In the genomic region with DNA sequence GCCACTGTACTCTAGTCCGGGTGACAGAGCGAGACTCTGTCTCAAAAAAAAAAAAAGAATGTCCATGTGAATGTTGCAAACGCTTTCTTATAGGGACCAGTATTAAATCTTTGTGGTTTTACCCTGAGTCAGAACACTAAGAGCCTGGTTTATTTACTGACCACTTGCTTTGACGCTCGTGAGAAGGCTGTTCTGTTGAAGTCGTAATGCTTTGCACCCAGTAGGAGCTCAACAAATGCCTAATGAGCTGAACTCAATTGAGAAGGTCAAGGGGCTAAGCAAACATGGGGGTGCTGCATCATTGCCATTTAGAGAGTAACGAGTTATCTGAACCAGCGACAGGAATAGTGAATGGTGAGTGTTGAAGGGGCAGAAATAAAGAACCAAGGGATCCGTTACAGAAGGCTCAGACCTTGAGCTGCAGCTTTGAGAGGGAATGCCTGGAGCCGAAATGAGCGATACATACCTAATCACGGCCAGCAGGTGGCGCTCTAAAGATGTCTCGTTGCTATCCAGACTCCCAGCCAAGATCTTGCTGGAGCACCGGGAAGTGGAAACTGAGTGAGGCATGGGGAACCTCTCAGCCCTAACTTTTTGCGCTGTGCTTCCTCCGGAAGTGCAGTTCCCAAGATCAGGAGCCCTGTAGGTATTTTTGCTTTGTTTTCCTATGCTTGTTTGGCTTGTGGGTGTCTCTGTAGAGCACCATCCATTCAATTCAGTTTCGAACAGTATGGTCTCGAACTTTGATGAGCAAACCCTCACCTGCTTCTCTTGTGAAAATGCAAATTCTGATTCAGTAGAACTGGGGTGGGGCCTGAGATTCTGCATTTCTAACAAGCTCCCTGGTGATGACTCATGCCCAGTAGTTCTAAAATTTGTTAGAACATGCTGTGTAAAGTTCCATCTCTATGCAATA, we compare ENCODE assay signal across 1 cellular context.
TF ChIP-seq lines count a peak whose summit lies in the region.

No MANE protein-coding gene starts in this region.

TF ChIP-seq in HepG2, 621 proteins besides CTCF, POLR2A, EP300 and RAD21 (continued from another document and continues in another):
- TF ChIP-seq, protein P1, sequence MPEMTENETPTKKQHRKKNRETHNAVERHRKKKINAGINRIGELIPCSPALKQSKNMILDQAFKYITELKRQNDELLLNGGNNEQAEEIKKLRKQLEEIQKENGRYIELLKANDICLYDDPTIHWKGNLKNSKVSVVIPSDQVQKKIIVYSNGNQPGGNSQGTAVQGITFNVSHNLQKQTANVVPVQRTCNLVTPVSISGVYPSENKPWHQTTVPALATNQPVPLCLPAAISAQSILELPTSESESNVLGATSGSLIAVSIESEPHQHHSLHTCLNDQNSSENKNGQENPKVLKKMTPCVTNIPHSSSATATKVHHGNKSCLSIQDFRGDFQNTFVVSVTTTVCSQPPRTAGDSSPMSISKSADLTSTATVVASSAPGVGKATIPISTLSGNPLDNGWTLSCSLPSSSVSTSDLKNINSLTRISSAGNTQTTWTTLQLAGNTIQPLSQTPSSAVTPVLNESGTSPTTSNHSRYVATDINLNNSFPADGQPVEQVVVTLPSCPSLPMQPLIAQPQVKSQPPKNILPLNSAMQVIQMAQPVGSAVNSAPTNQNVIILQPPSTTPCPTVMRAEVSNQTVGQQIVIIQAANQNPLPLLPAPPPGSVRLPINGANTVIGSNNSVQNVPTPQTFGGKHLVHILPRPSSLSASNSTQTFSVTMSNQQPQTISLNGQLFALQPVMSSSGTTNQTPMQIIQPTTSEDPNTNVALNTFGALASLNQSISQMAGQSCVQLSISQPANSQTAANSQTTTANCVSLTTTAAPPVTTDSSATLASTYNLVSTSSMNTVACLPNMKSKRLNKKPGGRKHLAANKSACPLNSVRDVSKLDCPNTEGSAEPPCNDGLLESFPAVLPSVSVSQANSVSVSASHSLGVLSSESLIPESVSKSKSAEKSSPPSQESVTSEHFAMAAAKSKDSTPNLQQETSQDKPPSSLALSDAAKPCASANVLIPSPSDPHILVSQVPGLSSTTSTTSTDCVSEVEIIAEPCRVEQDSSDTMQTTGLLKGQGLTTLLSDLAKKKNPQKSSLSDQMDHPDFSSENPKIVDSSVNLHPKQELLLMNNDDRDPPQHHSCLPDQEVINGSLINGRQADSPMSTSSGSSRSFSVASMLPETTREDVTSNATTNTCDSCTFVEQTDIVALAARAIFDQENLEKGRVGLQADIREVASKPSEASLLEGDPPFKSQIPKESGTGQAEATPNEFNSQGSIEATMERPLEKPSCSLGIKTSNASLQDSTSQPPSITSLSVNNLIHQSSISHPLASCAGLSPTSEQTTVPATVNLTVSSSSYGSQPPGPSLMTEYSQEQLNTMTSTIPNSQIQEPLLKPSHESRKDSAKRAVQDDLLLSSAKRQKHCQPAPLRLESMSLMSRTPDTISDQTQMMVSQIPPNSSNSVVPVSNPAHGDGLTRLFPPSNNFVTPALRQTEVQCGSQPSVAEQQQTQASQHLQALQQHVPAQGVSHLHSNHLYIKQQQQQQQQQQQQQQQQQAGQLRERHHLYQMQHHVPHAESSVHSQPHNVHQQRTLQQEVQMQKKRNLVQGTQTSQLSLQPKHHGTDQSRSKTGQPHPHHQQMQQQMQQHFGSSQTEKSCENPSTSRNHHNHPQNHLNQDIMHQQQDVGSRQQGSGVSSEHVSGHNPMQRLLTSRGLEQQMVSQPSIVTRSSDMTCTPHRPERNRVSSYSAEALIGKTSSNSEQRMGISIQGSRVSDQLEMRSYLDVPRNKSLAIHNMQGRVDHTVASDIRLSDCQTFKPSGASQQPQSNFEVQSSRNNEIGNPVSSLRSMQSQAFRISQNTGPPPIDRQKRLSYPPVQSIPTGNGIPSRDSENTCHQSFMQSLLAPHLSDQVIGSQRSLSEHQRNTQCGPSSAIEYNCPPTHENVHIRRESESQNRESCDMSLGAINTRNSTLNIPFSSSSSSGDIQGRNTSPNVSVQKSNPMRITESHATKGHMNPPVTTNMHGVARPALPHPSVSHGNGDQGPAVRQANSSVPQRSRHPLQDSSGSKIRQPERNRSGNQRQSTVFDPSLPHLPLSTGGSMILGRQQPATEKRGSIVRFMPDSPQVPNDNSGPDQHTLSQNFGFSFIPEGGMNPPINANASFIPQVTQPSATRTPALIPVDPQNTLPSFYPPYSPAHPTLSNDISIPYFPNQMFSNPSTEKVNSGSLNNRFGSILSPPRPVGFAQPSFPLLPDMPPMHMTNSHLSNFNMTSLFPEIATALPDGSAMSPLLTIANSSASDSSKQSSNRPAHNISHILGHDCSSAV (CRISPR knock-in tag; IDR thresholded peaks at IDR 0.05; ENCODE audit: borderline replicate concordance) = no peak
- peak; percentile 76 for TF ChIP-seq ZKSCAN1 (IDR thresholded peaks at IDR 0.05; ENCODE audit: low read length)
- no peak for TF ChIP-seq XBP1 (CRISPR knock-in tag; IDR thresholded peaks at IDR 0.05)
- no peak for TF ChIP-seq GABPB1 (CRISPR knock-in tag; IDR thresholded peaks at IDR 0.05)
- no peak for TF ChIP-seq ZFP41 (CRISPR knock-in tag; IDR thresholded peaks at IDR 0.05; ENCODE audit: borderline replicate concordance)
- TF ChIP-seq ZNF496 (CRISPR knock-in tag; IDR thresholded peaks at IDR 0.05; ENCODE audit: insufficient replicate concordance) = no peak
- TF ChIP-seq, protein P2, sequence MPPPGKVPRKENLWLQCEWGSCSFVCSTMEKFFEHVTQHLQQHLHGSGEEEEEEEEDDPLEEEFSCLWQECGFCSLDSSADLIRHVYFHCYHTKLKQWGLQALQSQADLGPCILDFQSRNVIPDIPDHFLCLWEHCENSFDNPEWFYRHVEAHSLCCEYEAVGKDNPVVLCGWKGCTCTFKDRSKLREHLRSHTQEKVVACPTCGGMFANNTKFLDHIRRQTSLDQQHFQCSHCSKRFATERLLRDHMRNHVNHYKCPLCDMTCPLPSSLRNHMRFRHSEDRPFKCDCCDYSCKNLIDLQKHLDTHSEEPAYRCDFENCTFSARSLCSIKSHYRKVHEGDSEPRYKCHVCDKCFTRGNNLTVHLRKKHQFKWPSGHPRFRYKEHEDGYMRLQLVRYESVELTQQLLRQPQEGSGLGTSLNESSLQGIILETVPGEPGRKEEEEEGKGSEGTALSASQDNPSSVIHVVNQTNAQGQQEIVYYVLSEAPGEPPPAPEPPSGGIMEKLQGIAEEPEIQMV (CRISPR knock-in tag; IDR thresholded peaks at IDR 0.05; ENCODE audit: low read depth) = no peak
- no peak for TF ChIP-seq HOXD1 (CRISPR knock-in tag; IDR thresholded peaks at IDR 0.05)
- TF ChIP-seq FOXP1 (IDR thresholded peaks at IDR 0.05) = no peak
- no peak for TF ChIP-seq FOXP1 (CRISPR knock-in tag; IDR thresholded peaks at IDR 0.05)
- peak; percentile 71; the same call in 1 of the 2 replicates for TF ChIP-seq ZNF263 (CRISPR knock-in tag; IDR thresholded peaks at IDR 0.05)
- 0 out of 2 replicates have a peak, but pooled peaks have one; percentile 15 for TF ChIP-seq ZSCAN25 (CRISPR knock-in tag; IDR thresholded peaks at IDR 0.05)
- TF ChIP-seq SNRNP70 (IDR thresholded peaks at IDR 0.05; ENCODE audit: low read depth, low read length) = no peak
- peak; percentile 58; the same call in 1 of the 2 replicates for TF ChIP-seq ZNF614 (CRISPR knock-in tag; IDR thresholded peaks at IDR 0.05; ENCODE audit: borderline replicate concordance)
- no peak for TF ChIP-seq ZBTB7A (CRISPR knock-in tag; IDR thresholded peaks at IDR 0.05)
- peak; percentile 55 for TF ChIP-seq SAP130 (CRISPR knock-in tag; IDR thresholded peaks at IDR 0.05; ENCODE audit: low read depth)
- TF ChIP-seq, protein P3, sequence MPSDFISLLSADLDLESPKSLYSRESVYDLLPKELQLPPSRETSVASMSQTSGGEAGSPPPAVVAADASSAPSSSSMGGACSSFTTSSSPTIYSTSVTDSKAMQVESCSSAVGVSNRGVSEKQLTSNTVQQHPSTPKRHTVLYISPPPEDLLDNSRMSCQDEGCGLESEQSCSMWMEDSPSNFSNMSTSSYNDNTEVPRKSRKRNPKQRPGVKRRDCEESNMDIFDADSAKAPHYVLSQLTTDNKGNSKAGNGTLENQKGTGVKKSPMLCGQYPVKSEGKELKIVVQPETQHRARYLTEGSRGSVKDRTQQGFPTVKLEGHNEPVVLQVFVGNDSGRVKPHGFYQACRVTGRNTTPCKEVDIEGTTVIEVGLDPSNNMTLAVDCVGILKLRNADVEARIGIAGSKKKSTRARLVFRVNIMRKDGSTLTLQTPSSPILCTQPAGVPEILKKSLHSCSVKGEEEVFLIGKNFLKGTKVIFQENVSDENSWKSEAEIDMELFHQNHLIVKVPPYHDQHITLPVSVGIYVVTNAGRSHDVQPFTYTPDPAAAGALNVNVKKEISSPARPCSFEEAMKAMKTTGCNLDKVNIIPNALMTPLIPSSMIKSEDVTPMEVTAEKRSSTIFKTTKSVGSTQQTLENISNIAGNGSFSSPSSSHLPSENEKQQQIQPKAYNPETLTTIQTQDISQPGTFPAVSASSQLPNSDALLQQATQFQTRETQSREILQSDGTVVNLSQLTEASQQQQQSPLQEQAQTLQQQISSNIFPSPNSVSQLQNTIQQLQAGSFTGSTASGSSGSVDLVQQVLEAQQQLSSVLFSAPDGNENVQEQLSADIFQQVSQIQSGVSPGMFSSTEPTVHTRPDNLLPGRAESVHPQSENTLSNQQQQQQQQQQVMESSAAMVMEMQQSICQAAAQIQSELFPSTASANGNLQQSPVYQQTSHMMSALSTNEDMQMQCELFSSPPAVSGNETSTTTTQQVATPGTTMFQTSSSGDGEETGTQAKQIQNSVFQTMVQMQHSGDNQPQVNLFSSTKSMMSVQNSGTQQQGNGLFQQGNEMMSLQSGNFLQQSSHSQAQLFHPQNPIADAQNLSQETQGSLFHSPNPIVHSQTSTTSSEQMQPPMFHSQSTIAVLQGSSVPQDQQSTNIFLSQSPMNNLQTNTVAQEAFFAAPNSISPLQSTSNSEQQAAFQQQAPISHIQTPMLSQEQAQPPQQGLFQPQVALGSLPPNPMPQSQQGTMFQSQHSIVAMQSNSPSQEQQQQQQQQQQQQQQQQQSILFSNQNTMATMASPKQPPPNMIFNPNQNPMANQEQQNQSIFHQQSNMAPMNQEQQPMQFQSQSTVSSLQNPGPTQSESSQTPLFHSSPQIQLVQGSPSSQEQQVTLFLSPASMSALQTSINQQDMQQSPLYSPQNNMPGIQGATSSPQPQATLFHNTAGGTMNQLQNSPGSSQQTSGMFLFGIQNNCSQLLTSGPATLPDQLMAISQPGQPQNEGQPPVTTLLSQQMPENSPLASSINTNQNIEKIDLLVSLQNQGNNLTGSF (CRISPR knock-in tag; IDR thresholded peaks at IDR 0.05) = no peak
- TF ChIP-seq ZNF891 (CRISPR knock-in tag; IDR thresholded peaks at IDR 0.05) = no peak
- no peak for TF ChIP-seq MATR3 (CRISPR knock-in tag; IDR thresholded peaks at IDR 0.05)
- TF ChIP-seq, protein P4, sequence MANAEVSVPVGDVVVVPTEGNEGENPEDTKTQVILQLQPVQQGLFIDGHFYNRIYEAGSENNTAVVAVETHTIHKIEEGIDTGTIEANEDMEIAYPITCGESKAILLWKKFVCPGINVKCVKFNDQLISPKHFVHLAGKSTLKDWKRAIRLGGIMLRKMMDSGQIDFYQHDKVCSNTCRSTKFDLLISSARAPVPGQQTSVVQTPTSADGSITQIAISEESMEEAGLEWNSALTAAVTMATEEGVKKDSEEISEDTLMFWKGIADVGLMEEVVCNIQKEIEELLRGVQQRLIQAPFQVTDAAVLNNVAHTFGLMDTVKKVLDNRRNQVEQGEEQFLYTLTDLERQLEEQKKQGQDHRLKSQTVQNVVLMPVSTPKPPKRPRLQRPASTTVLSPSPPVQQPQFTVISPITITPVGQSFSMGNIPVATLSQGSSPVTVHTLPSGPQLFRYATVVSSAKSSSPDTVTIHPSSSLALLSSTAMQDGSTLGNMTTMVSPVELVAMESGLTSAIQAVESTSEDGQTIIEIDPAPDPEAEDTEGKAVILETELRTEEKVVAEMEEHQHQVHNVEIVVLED (CRISPR knock-in tag; IDR thresholded peaks at IDR 0.05; ENCODE audit: borderline replicate concordance) = no peak
- TF ChIP-seq, protein P5, sequence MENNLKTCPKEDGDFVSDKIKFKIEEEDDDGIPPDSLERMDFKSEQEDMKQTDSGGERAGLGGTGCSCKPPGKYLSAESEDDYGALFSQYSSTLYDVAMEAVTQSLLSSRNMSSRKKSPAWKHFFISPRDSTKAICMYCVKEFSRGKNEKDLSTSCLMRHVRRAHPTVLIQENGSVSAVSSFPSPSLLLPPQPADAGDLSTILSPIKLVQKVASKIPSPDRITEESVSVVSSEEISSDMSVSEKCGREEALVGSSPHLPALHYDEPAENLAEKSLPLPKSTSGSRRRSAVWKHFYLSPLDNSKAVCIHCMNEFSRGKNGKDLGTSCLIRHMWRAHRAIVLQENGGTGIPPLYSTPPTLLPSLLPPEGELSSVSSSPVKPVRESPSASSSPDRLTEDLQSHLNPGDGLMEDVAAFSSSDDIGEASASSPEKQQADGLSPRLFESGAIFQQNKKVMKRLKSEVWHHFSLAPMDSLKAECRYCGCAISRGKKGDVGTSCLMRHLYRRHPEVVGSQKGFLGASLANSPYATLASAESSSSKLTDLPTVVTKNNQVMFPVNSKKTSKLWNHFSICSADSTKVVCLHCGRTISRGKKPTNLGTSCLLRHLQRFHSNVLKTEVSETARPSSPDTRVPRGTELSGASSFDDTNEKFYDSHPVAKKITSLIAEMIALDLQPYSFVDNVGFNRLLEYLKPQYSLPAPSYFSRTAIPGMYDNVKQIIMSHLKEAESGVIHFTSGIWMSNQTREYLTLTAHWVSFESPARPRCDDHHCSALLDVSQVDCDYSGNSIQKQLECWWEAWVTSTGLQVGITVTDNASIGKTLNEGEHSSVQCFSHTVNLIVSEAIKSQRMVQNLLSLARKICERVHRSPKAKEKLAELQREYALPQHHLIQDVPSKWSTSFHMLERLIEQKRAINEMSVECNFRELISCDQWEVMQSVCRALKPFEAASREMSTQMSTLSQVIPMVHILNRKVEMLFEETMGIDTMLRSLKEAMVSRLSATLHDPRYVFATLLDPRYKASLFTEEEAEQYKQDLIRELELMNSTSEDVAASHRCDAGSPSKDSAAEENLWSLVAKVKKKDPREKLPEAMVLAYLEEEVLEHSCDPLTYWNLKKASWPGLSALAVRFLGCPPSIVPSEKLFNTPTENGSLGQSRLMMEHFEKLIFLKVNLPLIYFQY (CRISPR knock-in tag; IDR thresholded peaks at IDR 0.05; ENCODE audit: borderline replicate concordance) = no peak
- TF ChIP-seq, protein P6, sequence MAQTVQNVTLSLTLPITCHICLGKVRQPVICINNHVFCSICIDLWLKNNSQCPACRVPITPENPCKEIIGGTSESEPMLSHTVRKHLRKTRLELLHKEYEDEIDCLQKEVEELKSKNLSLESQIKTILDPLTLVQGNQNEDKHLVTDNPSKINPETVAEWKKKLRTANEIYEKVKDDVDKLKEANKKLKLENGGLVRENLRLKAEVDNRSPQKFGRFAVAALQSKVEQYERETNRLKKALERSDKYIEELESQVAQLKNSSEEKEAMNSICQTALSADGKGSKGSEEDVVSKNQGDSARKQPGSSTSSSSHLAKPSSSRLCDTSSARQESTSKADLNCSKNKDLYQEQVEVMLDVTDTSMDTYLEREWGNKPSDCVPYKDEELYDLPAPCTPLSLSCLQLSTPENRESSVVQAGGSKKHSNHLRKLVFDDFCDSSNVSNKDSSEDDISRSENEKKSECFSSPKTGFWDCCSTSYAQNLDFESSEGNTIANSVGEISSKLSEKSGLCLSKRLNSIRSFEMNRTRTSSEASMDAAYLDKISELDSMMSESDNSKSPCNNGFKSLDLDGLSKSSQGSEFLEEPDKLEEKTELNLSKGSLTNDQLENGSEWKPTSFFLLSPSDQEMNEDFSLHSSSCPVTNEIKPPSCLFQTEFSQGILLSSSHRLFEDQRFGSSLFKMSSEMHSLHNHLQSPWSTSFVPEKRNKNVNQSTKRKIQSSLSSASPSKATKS (CRISPR knock-in tag; IDR thresholded peaks at IDR 0.05) = no peak
- no peak for TF ChIP-seq ZNF766 (CRISPR knock-in tag; IDR thresholded peaks at IDR 0.05; ENCODE audit: borderline replicate concordance)
- no peak for TF ChIP-seq SSRP1 (CRISPR knock-in tag; IDR thresholded peaks at IDR 0.05)
- no peak for TF ChIP-seq SRY (CRISPR knock-in tag; IDR thresholded peaks at IDR 0.05)
- TF ChIP-seq KDM4B (CRISPR knock-in tag; IDR thresholded peaks at IDR 0.05) = 0 out of 2 replicates have a peak, but pooled peaks have one; percentile 53
- no peak for TF ChIP-seq SCMH1 (CRISPR knock-in tag; IDR thresholded peaks at IDR 0.05; ENCODE audit: borderline replicate concordance)
